In the genomic region with DNA sequence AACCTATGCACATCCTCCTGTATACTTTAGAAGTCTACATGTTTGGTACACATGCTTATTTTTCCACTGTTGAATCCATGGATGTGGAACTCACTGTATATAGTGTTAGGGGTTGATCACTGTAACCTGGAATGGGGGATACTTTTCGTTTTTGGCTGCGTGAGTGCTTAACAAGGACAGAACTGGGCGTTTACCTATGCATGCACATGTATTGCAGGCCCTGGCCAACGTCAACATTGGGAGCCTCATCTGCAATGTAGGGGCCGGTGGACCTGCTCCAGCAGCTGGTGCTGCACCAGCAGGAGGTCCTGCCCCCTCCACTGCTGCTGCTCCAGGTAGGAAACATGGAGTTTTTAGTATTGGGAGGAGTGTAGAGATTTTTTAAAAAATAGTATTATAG, we compare ENCODE assay signal across 13 cellular contexts. TPM values are rescaled to one million over a fixed set of nuclear protein-coding genes. Genes with fewer than 3 reads are reported as not detected.
DNase-seq lines count a peak whose midpoint lies in the region; ATAC-seq and TF ChIP-seq lines count a peak whose summit lies in the region.
"Had no signal": no experiment of that assay in that cellular context is flagged by ENCODE, and none has a peak within 500 bp of the region (broad histone marks: within the 10 kb centered on the region; RNA-seq: fewer than 3 reads in every experiment).

No MANE protein-coding gene starts in this region.

- H3K4me3 Mint-ChIP-seq in activated B cell treated with CpG ODN at 0.5 μM for 24 hours (peak overlapping the region; percentile 98), glutamatergic neuron (ENCODE audit: unreplicated experiment) (peak overlapping the region; percentile 99)

- peak overlapping the region in 2 of 10 donors; percentile 7 to 97 for H3K27ac ChIP-seq in heart right ventricle
- H3K27ac ChIP-seq in transverse colon = peak overlapping the region; percentile 30 to 96 (median 66)
- no peak overlapping the region for H3K27ac ChIP-seq in body of pancreas
- H3K27ac ChIP-seq in ovary = no peak overlapping the region
- H3K27ac ChIP-seq: thyroid gland had no signal

- H3K4me1 ChIP-seq in heart right ventricle = peaks cover 3 to 50% (median 35%) of the 10 kb centered on the region in 9 donors
- H3K4me1 ChIP-seq in transverse colon = peaks cover 14 to 38% (median 24%) of the 10 kb centered on the region in 4 donors
- H3K4me1 ChIP-seq in body of pancreas = peaks cover 30% of the 10 kb centered on the region
- peaks cover 11% of the 10 kb centered on the region for H3K4me1 ChIP-seq in ovary (ENCODE audit: insufficient read depth)

- TF ChIP-seq CTCF in heart right ventricle (IDR thresholded peaks at IDR 0.05) = no peak
- TF ChIP-seq CTCF in activated B cell treated with CpG ODN at 0.5 μM for 24 hours (IDR thresholded peaks at IDR 0.05) = no peak
- no peak for TF ChIP-seq CTCF in glutamatergic neuron (IDR thresholded peaks at IDR 0.05; ENCODE audit: partially characterized antibody, unreplicated experiment)
- no peak for TF ChIP-seq CTCF in transverse colon (IDR thresholded peaks at IDR 0.05)
- no peak for TF ChIP-seq CTCF in body of pancreas (IDR thresholded peaks at IDR 0.05)
- TF ChIP-seq CTCF in ovary (IDR thresholded peaks at IDR 0.05) = no peak

- no peaks in the 10 kb centered on the region for H3K27me3 Mint-ChIP-seq in activated B cell treated with CpG ODN at 0.5 μM for 24 hours
- no peaks in the 10 kb centered on the region for H3K27me3 Mint-ChIP-seq in glutamatergic neuron (ENCODE audit: unreplicated experiment)

- intact Hi-C loops in heart right ventricle (cut with DNase I) (no loop called here), Right ventricle myocardium superior (cut with DNase I) (no loop called here), activated B cell treated with CpG ODN at 0.5 μM for 24 hours (cut with micrococcal nuclease) (loop anchor here (5.0 to 10.0 kb wide), 2 partner anchors 630 to 1307 kb away; a partner anchor contains a TSS), transverse colon (cut with DNase I; ENCODE audit: low total_unique reads) (no loop called here), body of pancreas (cut with DNase I) (no loop called here), ovary (cut with DNase I) (no loop called here)

- TF ChIP-seq EP300 in transverse colon (IDR thresholded peaks at IDR 0.05; ENCODE audit: low read depth) (no peak), ovary (IDR thresholded peaks at IDR 0.05) (no peak)

- H3K4me1 Mint-ChIP-seq in activated B cell treated with CpG ODN at 0.5 μM for 24 hours (peaks cover 46% of the 10 kb centered on the region), glutamatergic neuron (ENCODE audit: low read depth, unreplicated experiment) (peaks cover 10% of the 10 kb centered on the region)

- H3K27me3 ChIP-seq in heart right ventricle = no peaks in the 10 kb centered on the region
- no peaks in the 10 kb centered on the region for H3K27me3 ChIP-seq in transverse colon
- H3K27me3 ChIP-seq in body of pancreas = no peaks in the 10 kb centered on the region
- no peaks in the 10 kb centered on the region for H3K27me3 ChIP-seq in ovary
- H3K27me3 ChIP-seq: thyroid gland had no signal

- in situ Hi-C loops in transverse colon (cut with MboI; ENCODE audit: low pct_ligation_motif_present in 1 of 4, low pct_unique_long_range_greater_than_20kb in 1 of 4, low sequenced_read_pairs in 3 of 4) = no loop called here

- H3K27ac Mint-ChIP-seq in activated B cell treated with CpG ODN at 0.5 μM for 24 hours = no peak overlapping the region
- no peak overlapping the region for H3K27ac Mint-ChIP-seq in glutamatergic neuron (ENCODE audit: unreplicated experiment)

- H3K9me3 Mint-ChIP-seq in activated B cell treated with CpG ODN at 0.5 μM for 24 hours = no peaks in the 10 kb centered on the region
- no peaks in the 10 kb centered on the region for H3K9me3 Mint-ChIP-seq in glutamatergic neuron (ENCODE audit: unreplicated experiment)

- CTCF ChIA-PET in activated B cell treated with CpG ODN at 0.5 μM for 24 hours (lab: Charles Lee) = interaction anchor here (2.2 kb wide), 1 partner anchor 8 kb away, joined by 18 read pairs; no protein-coding TSS in a partner anchor

- H3K9me3 ChIP-seq in heart right ventricle (no peaks in the 10 kb centered on the region), transverse colon (no peaks in the 10 kb centered on the region), body of pancreas (no peaks in the 10 kb centered on the region), ovary (no peaks in the 10 kb centered on the region)
- H3K9me3 ChIP-seq: thyroid gland had no signal

- POLR2A ChIA-PET in activated B cell treated with CpG ODN at 0.5 μM for 24 hours (lab: Charles Lee) = interaction anchor here (2.9 to 6.1 kb wide), 4 partner anchors 8 to 41 kb away, joined by 12 to 156 read pairs (median 89); a partner anchor contains a TSS

- H3K36me3 Mint-ChIP-seq in activated B cell treated with CpG ODN at 0.5 μM for 24 hours (ENCODE audit: low read depth) (peaks cover 58% of the 10 kb centered on the region), glutamatergic neuron (ENCODE audit: unreplicated experiment) (no peaks in the 10 kb centered on the region)

- peak overlapping the region in 6 of 10 donors; percentile 6 to 98 (median 80) for H3K4me3 ChIP-seq in heart right ventricle
- H3K4me3 ChIP-seq in transverse colon = peak overlapping the region in 1 of 4 donors; percentile 5
- no peak overlapping the region for H3K4me3 ChIP-seq in body of pancreas
- no peak overlapping the region for H3K4me3 ChIP-seq in ovary
- H3K4me3 ChIP-seq: thyroid gland had no signal

- no peak for ATAC-seq in heart right ventricle
- ATAC-seq in Right ventricle myocardium superior (ENCODE audit: poor library complexity) = no peak
- no peak for ATAC-seq in activated B cell treated with CpG ODN at 0.5 μM for 24 hours (ENCODE audit: low read depth)
- ATAC-seq in body of pancreas = no peak

- H3K36me3 ChIP-seq in heart right ventricle = peaks cover 0 to 47% (median 17%) of the 10 kb centered on the region in 9 donors
- peaks cover 0 to 8% (median 0%) of the 10 kb centered on the region in 4 donors for H3K36me3 ChIP-seq in transverse colon
- peaks cover 0 to 8% of the 10 kb centered on the region in 2 donors for H3K36me3 ChIP-seq in body of pancreas (replicated peaks in 1 of 2; ENCODE audit: insufficient read depth in 1 of 2, low read depth in 2 of 2)
- H3K36me3 ChIP-seq in ovary = no peaks in the 10 kb centered on the region

- DNase-seq in heart right ventricle (no peak), Right ventricle myocardium superior (no peak), activated B cell treated with CpG ODN at 0.5 μM for 24 hours (no peak), glutamatergic neuron (no peak), transverse colon (no peak), body of pancreas (no peak), ovary (no peak), SIG-M5 treated with dmso at 0.1 percent for 504 hours (lab: John Stamatoyannopoulos, UW; ENCODE audit: unreplicated experiment) (no peak)
- DNase-seq: GDM1, HCEC 1CT, NCI-H1092, T-helper 9 cell, thyroid gland had no signal

- TF ChIP-seq POLR2A in transverse colon (IDR thresholded peaks at IDR 0.05) (no peak), body of pancreas (IDR thresholded peaks at IDR 0.05) (no peak), ovary (IDR thresholded peaks at IDR 0.05) (no peak)

- WGBS in heart right ventricle, 2 donors = 31 to 34% methylated on average over 5 of the region's 5 CpGs
- 27% methylated on average over 5 of the region's 5 CpGs; no CpG with 5 or more reads in 1 of the 2 donors for WGBS in transverse colon (ENCODE audit: low coverage in 1 of 2), 2 donors
- 49 to 58% methylated on average over 5 of the region's 5 CpGs for WGBS in body of pancreas, 2 donors
- 23 to 34% (median 33%) methylated on average over 5 of the region's 5 CpGs for WGBS in ovary, 3 donors

RNA-seq across cellular contexts. Expression of a gene that starts 2.3 kb away (rescaled TPM):
- total RNA-seq in heart right ventricle = 1,000 to 10,000 TPM; 1,068 to 1,464 (median 1,266) TPM
- polyA plus RNA-seq in heart right ventricle = 1,000 to 10,000 TPM; 1,192 to 2,100 TPM
- 1,108 TPM for total RNA-seq in Right ventricle myocardium superior
- 3,035 and 3,437 TPM in 2 replicates for total RNA-seq in activated B cell treated with CpG ODN at 0.5 μM for 24 hours
- 572 TPM for total RNA-seq in glutamatergic neuron (ENCODE audit: unreplicated experiment)
- total RNA-seq in transverse colon = 100 to 1,000 TPM; 279 to 742 (median 450) TPM
- total RNA-seq in body of pancreas = 100 to 1,000 TPM; 332 to 973 TPM
- total RNA-seq in ovary = 1,000 to 10,000 TPM; 1,153 to 3,255 (median 2,526) TPM
- 1,000 to 10,000 TPM in 1 of 2 donors, 100 to 1,000 TPM in 1; 175 to 2,320 TPM for polyA plus RNA-seq in ovary

RNA-seq across cellular contexts. Expression of a gene that starts 40.8 kb away (rescaled TPM):
- total RNA-seq in heart right ventricle = 1 to 10 TPM in 5 of 10 donors, under 1 TPM in 5; 0.17 to 3.4 (median 0.83) TPM
- polyA plus RNA-seq in heart right ventricle = under 1 TPM; 0.22 to 0.32 TPM
- 0.70 TPM for total RNA-seq in Right ventricle myocardium superior
- 1.0 and 1.5 TPM in 2 replicates for total RNA-seq in activated B cell treated with CpG ODN at 0.5 μM for 24 hours
- 5.2 TPM for total RNA-seq in glutamatergic neuron (ENCODE audit: unreplicated experiment)
- 10 to 100 TPM in 1 of 4 donors, 1 to 10 TPM in 3; 1.9 to 11.5 (median 5.2) TPM for total RNA-seq in transverse colon
- total RNA-seq in body of pancreas = 1 to 10 TPM in 1 of 2 donors, under 1 TPM in 1; 0.99 to 2.9 TPM
- total RNA-seq in ovary = 1 to 10 TPM in 3 of 7 donors, under 1 TPM in 4; 0.51 to 2.6 (median 0.96) TPM
- polyA plus RNA-seq in ovary = 1 to 10 TPM; 1.6 to 3.1 TPM

Comparison
In these comparisons a context has a peak if more than half of its experiments do, and no peak if none do; other contexts are left out.
1. H3K27ac ChIP-seq: peak in transverse colon (4 of 4); none in body of pancreas (0 of 4) and ovary (0 of 2).
2. H3K4me3 ChIP-seq: peak in heart right ventricle (6 of 10); none in body of pancreas (0 of 2) and ovary (single experiment).